Comparison of ENCODE assay signal across 28 cellular contexts in the genomic region with DNA sequence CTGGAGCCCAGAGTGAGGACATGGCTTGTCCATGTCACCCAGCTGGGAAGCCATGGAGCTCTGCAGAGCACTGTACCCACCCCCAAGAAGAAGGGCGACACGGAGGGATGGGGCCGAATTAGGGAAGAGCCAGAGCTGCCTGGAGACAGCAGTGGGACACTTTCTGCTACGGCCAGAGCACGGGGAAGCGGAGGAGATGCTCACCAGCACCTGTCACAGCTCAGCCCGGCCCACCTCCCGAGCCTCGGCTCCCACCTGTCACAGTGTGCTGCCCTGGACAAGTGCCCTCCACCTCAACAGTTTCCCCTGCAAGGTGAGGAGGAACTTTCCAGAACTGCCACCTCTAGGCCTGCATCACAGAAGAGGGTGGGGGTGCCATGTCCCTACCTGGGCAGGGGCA.
"Had no signal": no experiment of that assay in that cellular context is flagged by ENCODE, and none has a peak within 500 bp of the region (broad histone marks: within the 10 kb centered on the region; RNA-seq: fewer than 3 reads in every experiment).

No MANE protein-coding gene starts in this region.

- H3K9me3 ChIP-seq: esophagus muscularis mucosa, gastroesophageal sphincter, heart right ventricle, mucosa of descending colon, pancreas, right lobe of liver, stomach, thyroid gland, vagina had no signal

- DNase-seq: dorsolateral prefrontal cortex; effector CD4-positive, alpha-beta T cell; foreskin keratinocyte; hippocampal formation; kidney glomerular epithelial cell; mesenchymal stem cell; mucosa of descending colon; naive B cell; occipital lobe; retina; right lobe of liver; stimulated activated CD4-positive, alpha-beta T cell treated with anti-CD3 and anti-CD28 coated beads, Interleukin-12 subunit alpha, Interleukin-12 subunit beta, amount 100 ng/mL, for 4 hours; stimulated activated CD4-positive, alpha-beta T cell treated with anti-CD3 and anti-CD28 coated beads, Interleukin-1b, Interleukin-23, amount 100 ng/mL, for 48 hours; stimulated activated CD4-positive, alpha-beta T cell treated with anti-CD3 and anti-CD28 coated beads, Interleukin-4, amount 100 ng/mL, for 1 hour; stimulated activated CD8-positive, alpha-beta memory T cell treated with anti-CD3 and anti-CD28 coated beads, Interleukin-4, amount 100 ng/mL, for 48 hours; stimulated activated naive CD4-positive, alpha-beta T cell treated with Interleukin-2 at 50 U/mL for 16 hours; stomach; trophoblast cell had no signal

- ATAC-seq: foreskin keratinocyte; gastroesophageal sphincter; heart right ventricle; mucosa of descending colon; natural killer cell treated with Interleukin-12 subunit alpha and Interleukin-12 subunit beta and Interleukin-15 and Interleukin-18, amount 100 ng/mL, for 72 hours; pancreas; right lobe of liver had no signal

- H3K4me1 ChIP-seq: foreskin keratinocyte, gastroesophageal sphincter, pancreas had no signal

- H3K36me3 ChIP-seq: esophagus muscularis mucosa, gastroesophageal sphincter, heart right ventricle, pancreas, right lobe of liver, stomach, thyroid gland, vagina had no signal

- H3K27me3 Mint-ChIP-seq: naive B cell; natural killer cell treated with Interleukin-12 subunit alpha and Interleukin-12 subunit beta and Interleukin-15 and Interleukin-18, amount 100 ng/mL, for 72 hours had no signal

- H3K4me3 ChIP-seq: dorsolateral prefrontal cortex, esophagus muscularis mucosa, gastroesophageal sphincter, heart right ventricle, mucosa of descending colon, pancreas, right lobe of liver, smooth muscle cell, stomach, thyroid gland, vagina had no signal

- H3K36me3 Mint-ChIP-seq: mesothelial cell of epicardium; naive B cell; natural killer cell treated with Interleukin-12 subunit alpha and Interleukin-12 subunit beta and Interleukin-15 and Interleukin-18, amount 100 ng/mL, for 72 hours had no signal

- H3K4me3 Mint-ChIP-seq: mesothelial cell of epicardium; naive B cell; natural killer cell treated with Interleukin-12 subunit alpha and Interleukin-12 subunit beta and Interleukin-15 and Interleukin-18, amount 100 ng/mL, for 72 hours had no signal

- H3K27ac ChIP-seq: dorsolateral prefrontal cortex, epithelial cell of prostate, esophagus muscularis mucosa, foreskin keratinocyte, gastroesophageal sphincter, heart right ventricle, pancreas, right lobe of liver, stomach, vagina had no signal

- H3K27me3 ChIP-seq: dorsolateral prefrontal cortex, esophagus muscularis mucosa, foreskin keratinocyte, gastroesophageal sphincter, heart right ventricle, pancreas, right lobe of liver, stomach, thyroid gland, vagina had no signal

- H3K27ac Mint-ChIP-seq: mesothelial cell of epicardium; natural killer cell treated with Interleukin-12 subunit alpha and Interleukin-12 subunit beta and Interleukin-15 and Interleukin-18, amount 100 ng/mL, for 72 hours had no signal

- H3K4me2 ChIP-seq: smooth muscle cell had no signal

- H3K9me3 Mint-ChIP-seq: mesothelial cell of epicardium; naive B cell; natural killer cell treated with Interleukin-12 subunit alpha and Interleukin-12 subunit beta and Interleukin-15 and Interleukin-18, amount 100 ng/mL, for 72 hours had no signal
